1 cellular context compared by ENCODE assay signal in the genomic region with DNA sequence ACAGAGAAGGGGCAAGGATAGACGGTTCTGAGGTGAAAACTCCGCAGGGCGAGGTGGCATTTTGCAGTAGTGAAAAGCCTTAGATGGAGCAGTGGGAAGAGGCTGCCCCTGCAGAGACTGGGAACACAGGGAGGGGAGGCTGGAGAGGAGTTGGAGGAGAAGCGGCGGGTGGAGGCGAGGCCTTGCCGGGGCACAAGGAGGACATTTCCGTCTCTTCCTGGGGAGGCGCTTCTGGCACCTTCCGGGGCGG.
A peak's percentile ranks its signal among the peaks of the same experiment; 100 is the strongest.
TF ChIP-seq lines count a peak whose summit lies in the region.

No MANE protein-coding gene starts in this region.

TF ChIP-seq in K562, 482 proteins besides CTCF, POLR2A, EP300 and RAD21 (continued from another document):
- TF ChIP-seq, protein P1, sequence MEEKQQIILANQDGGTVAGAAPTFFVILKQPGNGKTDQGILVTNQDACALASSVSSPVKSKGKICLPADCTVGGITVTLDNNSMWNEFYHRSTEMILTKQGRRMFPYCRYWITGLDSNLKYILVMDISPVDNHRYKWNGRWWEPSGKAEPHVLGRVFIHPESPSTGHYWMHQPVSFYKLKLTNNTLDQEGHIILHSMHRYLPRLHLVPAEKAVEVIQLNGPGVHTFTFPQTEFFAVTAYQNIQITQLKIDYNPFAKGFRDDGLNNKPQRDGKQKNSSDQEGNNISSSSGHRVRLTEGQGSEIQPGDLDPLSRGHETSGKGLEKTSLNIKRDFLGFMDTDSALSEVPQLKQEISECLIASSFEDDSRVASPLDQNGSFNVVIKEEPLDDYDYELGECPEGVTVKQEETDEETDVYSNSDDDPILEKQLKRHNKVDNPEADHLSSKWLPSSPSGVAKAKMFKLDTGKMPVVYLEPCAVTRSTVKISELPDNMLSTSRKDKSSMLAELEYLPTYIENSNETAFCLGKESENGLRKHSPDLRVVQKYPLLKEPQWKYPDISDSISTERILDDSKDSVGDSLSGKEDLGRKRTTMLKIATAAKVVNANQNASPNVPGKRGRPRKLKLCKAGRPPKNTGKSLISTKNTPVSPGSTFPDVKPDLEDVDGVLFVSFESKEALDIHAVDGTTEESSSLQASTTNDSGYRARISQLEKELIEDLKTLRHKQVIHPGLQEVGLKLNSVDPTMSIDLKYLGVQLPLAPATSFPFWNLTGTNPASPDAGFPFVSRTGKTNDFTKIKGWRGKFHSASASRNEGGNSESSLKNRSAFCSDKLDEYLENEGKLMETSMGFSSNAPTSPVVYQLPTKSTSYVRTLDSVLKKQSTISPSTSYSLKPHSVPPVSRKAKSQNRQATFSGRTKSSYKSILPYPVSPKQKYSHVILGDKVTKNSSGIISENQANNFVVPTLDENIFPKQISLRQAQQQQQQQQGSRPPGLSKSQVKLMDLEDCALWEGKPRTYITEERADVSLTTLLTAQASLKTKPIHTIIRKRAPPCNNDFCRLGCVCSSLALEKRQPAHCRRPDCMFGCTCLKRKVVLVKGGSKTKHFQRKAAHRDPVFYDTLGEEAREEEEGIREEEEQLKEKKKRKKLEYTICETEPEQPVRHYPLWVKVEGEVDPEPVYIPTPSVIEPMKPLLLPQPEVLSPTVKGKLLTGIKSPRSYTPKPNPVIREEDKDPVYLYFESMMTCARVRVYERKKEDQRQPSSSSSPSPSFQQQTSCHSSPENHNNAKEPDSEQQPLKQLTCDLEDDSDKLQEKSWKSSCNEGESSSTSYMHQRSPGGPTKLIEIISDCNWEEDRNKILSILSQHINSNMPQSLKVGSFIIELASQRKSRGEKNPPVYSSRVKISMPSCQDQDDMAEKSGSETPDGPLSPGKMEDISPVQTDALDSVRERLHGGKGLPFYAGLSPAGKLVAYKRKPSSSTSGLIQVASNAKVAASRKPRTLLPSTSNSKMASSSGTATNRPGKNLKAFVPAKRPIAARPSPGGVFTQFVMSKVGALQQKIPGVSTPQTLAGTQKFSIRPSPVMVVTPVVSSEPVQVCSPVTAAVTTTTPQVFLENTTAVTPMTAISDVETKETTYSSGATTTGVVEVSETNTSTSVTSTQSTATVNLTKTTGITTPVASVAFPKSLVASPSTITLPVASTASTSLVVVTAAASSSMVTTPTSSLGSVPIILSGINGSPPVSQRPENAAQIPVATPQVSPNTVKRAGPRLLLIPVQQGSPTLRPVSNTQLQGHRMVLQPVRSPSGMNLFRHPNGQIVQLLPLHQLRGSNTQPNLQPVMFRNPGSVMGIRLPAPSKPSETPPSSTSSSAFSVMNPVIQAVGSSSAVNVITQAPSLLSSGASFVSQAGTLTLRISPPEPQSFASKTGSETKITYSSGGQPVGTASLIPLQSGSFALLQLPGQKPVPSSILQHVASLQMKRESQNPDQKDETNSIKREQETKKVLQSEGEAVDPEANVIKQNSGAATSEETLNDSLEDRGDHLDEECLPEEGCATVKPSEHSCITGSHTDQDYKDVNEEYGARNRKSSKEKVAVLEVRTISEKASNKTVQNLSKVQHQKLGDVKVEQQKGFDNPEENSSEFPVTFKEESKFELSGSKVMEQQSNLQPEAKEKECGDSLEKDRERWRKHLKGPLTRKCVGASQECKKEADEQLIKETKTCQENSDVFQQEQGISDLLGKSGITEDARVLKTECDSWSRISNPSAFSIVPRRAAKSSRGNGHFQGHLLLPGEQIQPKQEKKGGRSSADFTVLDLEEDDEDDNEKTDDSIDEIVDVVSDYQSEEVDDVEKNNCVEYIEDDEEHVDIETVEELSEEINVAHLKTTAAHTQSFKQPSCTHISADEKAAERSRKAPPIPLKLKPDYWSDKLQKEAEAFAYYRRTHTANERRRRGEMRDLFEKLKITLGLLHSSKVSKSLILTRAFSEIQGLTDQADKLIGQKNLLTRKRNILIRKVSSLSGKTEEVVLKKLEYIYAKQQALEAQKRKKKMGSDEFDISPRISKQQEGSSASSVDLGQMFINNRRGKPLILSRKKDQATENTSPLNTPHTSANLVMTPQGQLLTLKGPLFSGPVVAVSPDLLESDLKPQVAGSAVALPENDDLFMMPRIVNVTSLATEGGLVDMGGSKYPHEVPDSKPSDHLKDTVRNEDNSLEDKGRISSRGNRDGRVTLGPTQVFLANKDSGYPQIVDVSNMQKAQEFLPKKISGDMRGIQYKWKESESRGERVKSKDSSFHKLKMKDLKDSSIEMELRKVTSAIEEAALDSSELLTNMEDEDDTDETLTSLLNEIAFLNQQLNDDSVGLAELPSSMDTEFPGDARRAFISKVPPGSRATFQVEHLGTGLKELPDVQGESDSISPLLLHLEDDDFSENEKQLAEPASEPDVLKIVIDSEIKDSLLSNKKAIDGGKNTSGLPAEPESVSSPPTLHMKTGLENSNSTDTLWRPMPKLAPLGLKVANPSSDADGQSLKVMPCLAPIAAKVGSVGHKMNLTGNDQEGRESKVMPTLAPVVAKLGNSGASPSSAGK (IDR thresholded peaks at IDR 0.05), result peak; percentile 40
- TF ChIP-seq CC2D1A (IDR thresholded peaks at IDR 0.05), result 0 out of 2 replicates have a peak, but pooled peaks have one; percentile 26
- no peak for TF ChIP-seq ZNF121 (CRISPR knock-in tag; conservative IDR thresholded peaks at IDR 0.05)
- no peak for TF ChIP-seq ZNF639 (CRISPR knock-in tag; conservative IDR thresholded peaks at IDR 0.05 in 1 of 2, IDR thresholded peaks at IDR 0.05 in 1 of 2)
- no peak for TF ChIP-seq ZNF197 (CRISPR knock-in tag; IDR thresholded peaks at IDR 0.05; ENCODE audit: low read depth)
- TF ChIP-seq ZNF274 (IDR thresholded peaks at IDR 0.05; ENCODE audit: borderline replicate concordance, low read depth, low read length), result no peak
- TF ChIP-seq NKRF (IDR thresholded peaks at IDR 0.05; ENCODE audit: borderline replicate concordance), result no peak
- TF ChIP-seq, protein P2, sequence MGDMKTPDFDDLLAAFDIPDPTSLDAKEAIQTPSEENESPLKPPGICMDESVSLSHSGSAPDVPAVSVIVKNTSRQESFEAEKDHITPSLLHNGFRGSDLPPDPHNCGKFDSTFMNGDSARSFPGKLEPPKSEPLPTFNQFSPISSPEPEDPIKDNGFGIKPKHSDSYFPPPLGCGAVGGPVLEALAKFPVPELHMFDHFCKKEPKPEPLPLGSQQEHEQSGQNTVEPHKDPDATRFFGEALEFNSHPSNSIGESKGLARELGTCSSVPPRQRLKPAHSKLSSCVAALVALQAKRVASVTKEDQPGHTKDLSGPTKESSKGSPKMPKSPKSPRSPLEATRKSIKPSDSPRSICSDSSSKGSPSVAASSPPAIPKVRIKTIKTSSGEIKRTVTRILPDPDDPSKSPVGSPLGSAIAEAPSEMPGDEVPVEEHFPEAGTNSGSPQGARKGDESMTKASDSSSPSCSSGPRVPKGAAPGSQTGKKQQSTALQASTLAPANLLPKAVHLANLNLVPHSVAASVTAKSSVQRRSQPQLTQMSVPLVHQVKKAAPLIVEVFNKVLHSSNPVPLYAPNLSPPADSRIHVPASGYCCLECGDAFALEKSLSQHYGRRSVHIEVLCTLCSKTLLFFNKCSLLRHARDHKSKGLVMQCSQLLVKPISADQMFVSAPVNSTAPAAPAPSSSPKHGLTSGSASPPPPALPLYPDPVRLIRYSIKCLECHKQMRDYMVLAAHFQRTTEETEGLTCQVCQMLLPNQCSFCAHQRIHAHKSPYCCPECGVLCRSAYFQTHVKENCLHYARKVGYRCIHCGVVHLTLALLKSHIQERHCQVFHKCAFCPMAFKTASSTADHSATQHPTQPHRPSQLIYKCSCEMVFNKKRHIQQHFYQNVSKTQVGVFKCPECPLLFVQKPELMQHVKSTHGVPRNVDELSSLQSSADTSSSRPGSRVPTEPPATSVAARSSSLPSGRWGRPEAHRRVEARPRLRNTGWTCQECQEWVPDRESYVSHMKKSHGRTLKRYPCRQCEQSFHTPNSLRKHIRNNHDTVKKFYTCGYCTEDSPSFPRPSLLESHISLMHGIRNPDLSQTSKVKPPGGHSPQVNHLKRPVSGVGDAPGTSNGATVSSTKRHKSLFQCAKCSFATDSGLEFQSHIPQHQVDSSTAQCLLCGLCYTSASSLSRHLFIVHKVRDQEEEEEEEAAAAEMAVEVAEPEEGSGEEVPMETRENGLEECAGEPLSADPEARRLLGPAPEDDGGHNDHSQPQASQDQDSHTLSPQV (IDR thresholded peaks at IDR 0.05), result peak; percentile 64
